ENCODE assay signal across 1 cellular context in genomic region chr6:137697267-137697938, GRCh38.
TF ChIP-seq lines count a peak whose summit lies in the region.

No MANE protein-coding gene starts in this region.

TF ChIP-seq in HepG2, 621 proteins besides CTCF, POLR2A, EP300 and RAD21 (continued from another document and continues in another):
- no peak for TF ChIP-seq ZUFSP (CRISPR knock-in tag; IDR thresholded peaks at IDR 0.05; ENCODE audit: borderline replicate concordance)
- 0 out of 2 replicates have a peak, but pooled peaks have one; percentile 42 for TF ChIP-seq SMYD3 (CRISPR knock-in tag; IDR thresholded peaks at IDR 0.05)
- 0 out of 2 replicates have a peak, but pooled peaks have one; percentile 45 for TF ChIP-seq ZNF616 (CRISPR knock-in tag; IDR thresholded peaks at IDR 0.05; ENCODE audit: low read depth)
- peak; percentile 34; the same call in 1 of the 2 replicates for TF ChIP-seq ZBTB4 (CRISPR knock-in tag; IDR thresholded peaks at IDR 0.05; ENCODE audit: borderline replicate concordance)
- peak; percentile 56; the same call in 1 of the 2 replicates for TF ChIP-seq ATF2 (CRISPR knock-in tag; IDR thresholded peaks at IDR 0.05)
- TF ChIP-seq KDM1A (CRISPR knock-in tag; IDR thresholded peaks at IDR 0.05): peak; percentile 64
- no peak for TF ChIP-seq KAT2B (IDR thresholded peaks at IDR 0.05; ENCODE audit: borderline replicate concordance, low read depth, low read length)
- TF ChIP-seq STAG1 (CRISPR knock-in tag; IDR thresholded peaks at IDR 0.05): peak; percentile 41; the same call in 1 of the 2 replicates
- peak; percentile 39; the same call in 1 of the 2 replicates for TF ChIP-seq ZNF143 (CRISPR knock-in tag; IDR thresholded peaks at IDR 0.05)
- TF ChIP-seq THAP11 (CRISPR knock-in tag; IDR thresholded peaks at IDR 0.05): peak; percentile 68; the same call in 1 of the 2 replicates
- no peak for TF ChIP-seq ARHGAP35 (CRISPR knock-in tag; IDR thresholded peaks at IDR 0.05; ENCODE audit: borderline replicate concordance)
- TF ChIP-seq ZBTB25 (CRISPR knock-in tag; IDR thresholded peaks at IDR 0.05): peak; percentile 62; the same call in 1 of the 2 replicates
- no peak for TF ChIP-seq HNRNPUL1 (IDR thresholded peaks at IDR 0.05; ENCODE audit: low read depth, low read length)
- TF ChIP-seq KDM5B (CRISPR knock-in tag; IDR thresholded peaks at IDR 0.05; ENCODE audit: borderline replicate concordance): no peak
- no peak for TF ChIP-seq TCF7L2 (IDR thresholded peaks at IDR 0.05; ENCODE audit: low read depth, low read length)
- no peak for TF ChIP-seq TBX3 (IDR thresholded peaks at IDR 0.05; ENCODE audit: borderline replicate concordance)
- peak; percentile 83 for TF ChIP-seq ISL2 (CRISPR knock-in tag; IDR thresholded peaks at IDR 0.05)
- 0 out of 2 replicates have a peak, but pooled peaks have one; percentile 43 for TF ChIP-seq PATZ1 (CRISPR knock-in tag; IDR thresholded peaks at IDR 0.05)
- TF ChIP-seq SMC3 (IDR thresholded peaks at IDR 0.05; ENCODE audit: low read length): peak; percentile 52; the same call in 1 of the 2 replicates
- TF ChIP-seq NKX3-1 (CRISPR knock-in tag; IDR thresholded peaks at IDR 0.05): no peak; the same call in 1 of the 2 replicates
- TF ChIP-seq ETS1 (CRISPR knock-in tag; IDR thresholded peaks at IDR 0.05): no peak
- no peak for TF ChIP-seq ZFP36 (IDR thresholded peaks at IDR 0.05; ENCODE audit: borderline replicate concordance, low read depth, low read length, partially characterized antibody)
- 0 out of 2 replicates have a peak, but pooled peaks have one; percentile 76 for TF ChIP-seq CBFB (CRISPR knock-in tag; IDR thresholded peaks at IDR 0.05)
- peak; percentile 48; the same call in 1 of the 2 replicates for TF ChIP-seq PHF8 (CRISPR knock-in tag; IDR thresholded peaks at IDR 0.05)
- no peak for TF ChIP-seq POGK (CRISPR knock-in tag; conservative IDR thresholded peaks at IDR 0.05)
- no peak for TF ChIP-seq ZNF235 (CRISPR knock-in tag; IDR thresholded peaks at IDR 0.05; ENCODE audit: borderline replicate concordance)
- TF ChIP-seq ZNF10 (CRISPR knock-in tag; IDR thresholded peaks at IDR 0.05; ENCODE audit: borderline replicate concordance, low read depth): no peak
- no peak for TF ChIP-seq ZBTB46 (CRISPR knock-in tag; IDR thresholded peaks at IDR 0.05; ENCODE audit: borderline replicate concordance)
- TF ChIP-seq SIN3B (IDR thresholded peaks at IDR 0.05; ENCODE audit: low read length): no peak
- TF ChIP-seq ATF3 (CRISPR knock-in tag; IDR thresholded peaks at IDR 0.05): peak; percentile 20; the same call in 1 of the 2 replicates
- no peak for TF ChIP-seq NFATC3 (CRISPR knock-in tag; IDR thresholded peaks at IDR 0.05)
- peak; percentile 49 for TF ChIP-seq ZEB1 (IDR thresholded peaks at IDR 0.05; ENCODE audit: insufficient replicate concordance, low read depth)
- peak; percentile 64; the same call in 1 of the 2 replicates for TF ChIP-seq SSRP1 (CRISPR knock-in tag; IDR thresholded peaks at IDR 0.05)
- TF ChIP-seq MAFG (CRISPR knock-in tag; IDR thresholded peaks at IDR 0.05): no peak
- TF ChIP-seq ZBTB43 (CRISPR knock-in tag; conservative IDR thresholded peaks at IDR 0.05): no peak; the same call in 1 of the 2 replicates
- no peak for TF ChIP-seq ZFYVE20 (CRISPR knock-in tag; IDR thresholded peaks at IDR 0.05; ENCODE audit: borderline replicate concordance, low read depth)
- TF ChIP-seq SRY (CRISPR knock-in tag; IDR thresholded peaks at IDR 0.05): 0 out of 2 replicates have a peak, but pooled peaks have one; percentile 27
- peak; percentile 90 for TF ChIP-seq MED1 (CRISPR knock-in tag; IDR thresholded peaks at IDR 0.05)
- peak; percentile 91; the same call in 1 of the 2 replicates for TF ChIP-seq SPEN (CRISPR knock-in tag; IDR thresholded peaks at IDR 0.05; ENCODE audit: low read depth)
- TF ChIP-seq PITX1 (CRISPR knock-in tag; IDR thresholded peaks at IDR 0.05): peak; percentile 72
- TF ChIP-seq GABPA (IDR thresholded peaks at IDR 0.05; ENCODE audit: low read depth, low read length): no peak
- TF ChIP-seq GABPA (CRISPR knock-in tag; IDR thresholded peaks at IDR 0.05; ENCODE audit: low read depth): 0 out of 2 replicates have a peak, but pooled peaks have one; percentile 49
- peak; percentile 49; the same call in 1 of the 2 replicates for TF ChIP-seq GATAD1 (CRISPR knock-in tag; IDR thresholded peaks at IDR 0.05)
- peak; percentile 85; the same call in 1 of the 2 replicates for TF ChIP-seq ZIK1 (CRISPR knock-in tag; IDR thresholded peaks at IDR 0.05; ENCODE audit: borderline replicate concordance, low read depth)
- 0 out of 2 replicates have a peak, but pooled peaks have one; percentile 24 for TF ChIP-seq THAP7 (CRISPR knock-in tag; IDR thresholded peaks at IDR 0.05)
- TF ChIP-seq CEBPB (IDR thresholded peaks at IDR 0.05; ENCODE audit: borderline replicate concordance, low read depth, low read length): no peak
- peak; percentile 67 for TF ChIP-seq ZNF781 (CRISPR knock-in tag; IDR thresholded peaks at IDR 0.05; ENCODE audit: borderline replicate concordance, not compliant biosample characterization)
- no peak for TF ChIP-seq RFX1 (IDR thresholded peaks at IDR 0.05)
- peak; percentile 65; the same call in 1 of the 2 replicates for TF ChIP-seq ZBTB7B (CRISPR knock-in tag; IDR thresholded peaks at IDR 0.05)
